Comparison of ENCODE assay signal across 15 cellular contexts in the genomic region with DNA sequence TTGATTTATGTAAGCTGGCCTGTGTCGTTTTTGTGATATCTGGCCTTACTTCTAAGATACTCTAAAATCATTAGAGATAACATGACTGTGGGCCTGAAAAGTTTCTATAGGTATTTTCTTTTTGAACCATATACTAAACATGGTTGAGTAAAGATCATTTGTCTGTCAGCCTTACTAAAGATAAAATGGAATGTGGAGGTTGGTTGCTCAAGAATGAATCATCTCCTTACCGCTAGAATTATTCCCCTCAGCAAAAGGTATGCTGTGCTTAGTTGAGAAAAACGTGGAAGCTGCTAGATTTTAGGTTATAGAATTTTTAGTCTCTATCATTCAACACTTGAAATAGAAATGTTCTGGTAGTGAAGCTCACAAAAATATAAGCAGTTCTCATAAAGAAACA.
DNase-seq lines count a peak whose midpoint lies in the region; ATAC-seq and TF ChIP-seq lines count a peak whose summit lies in the region.
"Had no signal": no experiment of that assay in that cellular context is flagged by ENCODE, and none has a peak within 500 bp of the region (broad histone marks: within the 10 kb centered on the region; RNA-seq: fewer than 3 reads in every experiment).

No MANE protein-coding gene starts in this region.

- in situ Hi-C loops in KBM-7 (cut with MboI; ENCODE audit: low pct_unique_long_range_greater_than_20kb, low sequenced_read_pairs), result no loop called here
- in situ Hi-C loops in astrocyte of the spinal cord (cut with HindIII; ENCODE audit: low sequenced_read_pairs), result no loop called here
- in situ Hi-C loops in GM13976 (cut with MboI; ENCODE audit: low sequenced_read_pairs, unreplicated experiment), result no loop called here

- H3K4me3 ChIP-seq in ACC112 (ENCODE audit: low read depth, low read length) (peak overlapping the region; percentile 45; the same call in 1 of the 2 replicates), astrocyte of the spinal cord (ENCODE audit: low read depth, low read length) (no peak overlapping the region)

- no peaks in the 10 kb centered on the region for H3K36me3 ChIP-seq in ACC112 (ENCODE audit: insufficient read depth, low read length)
- H3K36me3 ChIP-seq: BE2C had no signal

- no peaks in the 10 kb centered on the region for H3K79me2 ChIP-seq in ACC112 (ENCODE audit: control insufficient read depth, insufficient read depth, low read length, unreplicated experiment)

- H3K27ac ChIP-seq in ACC112 (ENCODE audit: low read depth, low read length) (peak overlapping the region; percentile 37), substantia nigra (ENCODE audit: low read depth, low read length, poor library complexity, severe bottlenecking) (no peak overlapping the region)

- ATAC-seq in GM21576 (IDR thresholded peaks at IDR 0.05; ENCODE audit: unreplicated experiment), result no peak
- no peak for ATAC-seq in HG03108 (IDR thresholded peaks at IDR 0.05; ENCODE audit: unreplicated experiment)

- DNase-seq in KBM-7 (peak; percentile 22), astrocyte of the spinal cord (ENCODE audit: low read depth, low spot score) (peak; percentile 67), kidney tubule cell (ENCODE audit: low spot score) (peak; percentile 42), substantia nigra (lab: John Stamatoyannopoulos, UW) (no peak), GM13976 (ENCODE audit: low spot score) (no peak)
- DNase-seq: activated CD4-positive, alpha-beta T cell treated with anti-CD3 and anti-CD28 coated beads, Interleukin-2, amount 50 U/mL, for 48 hours; activated naive CD4-positive, alpha-beta T cell treated with anti-CD3 and anti-CD28 coated beads, Interleukin-2, amount 50 U/mL, for 16 hours; BE2C; endodermal cell; KG1; stimulated activated CD4-positive, alpha-beta T cell treated with anti-CD3 and anti-CD28 coated beads, Interleukin-1b, Interleukin-23, amount 100 ng/mL, for 48 hours; stimulated activated naive CD4-positive, alpha-beta T cell treated with Interleukin-2 at 50 U/mL for 16 hours had no signal

- TF ChIP-seq CTCF in astrocyte of the spinal cord (IDR thresholded peaks at IDR 0.05; ENCODE audit: low read depth, low read length) (no peak), GM13976 (IDR thresholded peaks at IDR 0.05; ENCODE audit: borderline replicate concordance, control extremely low read depth, extremely low read depth, insufficient read depth, missing control alignments) (no peak)

- H3K27me3 ChIP-seq in ACC112 (ENCODE audit: insufficient read depth, low read length), result no peaks in the 10 kb centered on the region
- H3K27me3 ChIP-seq: BE2C had no signal

- H3K4me1 ChIP-seq in ACC112 (ENCODE audit: control insufficient read depth, insufficient read depth, low read length, unreplicated experiment), result peaks cover 21% of the 10 kb centered on the region
- H3K4me1 ChIP-seq: BE2C had no signal

- H2AFZ ChIP-seq in ACC112 (ENCODE audit: low read length, unreplicated experiment), result peak overlapping the region; percentile 95

Comparison
In these comparisons a context has a peak if more than half of its experiments do, and no peak if none do; other contexts are left out.
1. DNase-seq: peak in KBM-7 (single experiment), astrocyte of the spinal cord (single experiment) and kidney tubule cell (single experiment); none in substantia nigra (0 of 49) and GM13976 (single experiment).